Comparison of ENCODE assay signal across 8 cellular contexts in the genomic region with DNA sequence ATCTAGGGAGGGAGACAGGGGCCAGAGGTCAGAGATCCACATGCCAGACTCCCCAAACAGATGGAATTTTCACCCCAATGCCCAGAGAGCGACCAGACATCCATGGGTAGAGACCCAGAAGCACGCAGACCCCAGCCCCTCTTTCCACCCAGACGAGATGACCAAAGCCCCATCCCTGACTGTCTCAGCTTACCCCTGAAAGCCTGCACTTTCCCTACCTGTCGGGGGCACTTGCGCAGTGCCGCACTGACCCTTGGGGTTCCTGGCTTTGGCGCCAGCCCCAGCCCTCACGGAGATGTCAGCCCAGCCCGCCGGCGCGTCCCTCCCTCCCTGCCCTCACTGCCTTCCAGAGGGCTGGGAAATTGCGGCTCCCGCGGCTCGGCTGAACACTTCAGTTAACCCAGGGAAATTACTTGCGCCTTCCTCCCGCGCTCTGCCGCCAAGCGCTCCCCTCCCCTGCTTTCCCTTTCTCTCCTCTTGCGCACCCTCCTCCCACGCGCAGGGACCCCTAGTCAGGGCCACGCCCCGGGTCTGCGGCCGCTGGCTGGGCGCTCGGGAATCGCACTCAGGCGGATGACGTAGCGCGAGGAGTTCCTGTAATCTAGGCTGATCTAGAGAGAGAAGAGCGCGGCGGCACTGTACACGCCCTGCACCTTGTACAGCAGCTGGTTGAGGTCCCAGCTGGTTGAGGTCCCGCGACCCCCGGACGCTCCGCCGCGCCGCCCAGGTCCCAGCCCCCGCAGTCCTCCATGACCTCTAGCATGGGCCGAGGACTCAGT. TPM values are rescaled to one million over a fixed set of nuclear protein-coding genes. Genes with fewer than 3 reads are reported as not detected.
DNase-seq lines count a peak whose midpoint lies in the region; ATAC-seq and TF ChIP-seq lines count a peak whose summit lies in the region.

No MANE protein-coding gene starts in this region.

- peak; percentile 56 for ATAC-seq in activated naive CD8-positive, alpha-beta T cell treated with anti-CD3 and anti-CD28 coated beads, Interleukin-2, amount 50 U/mL, for 24 hours
- ATAC-seq in left colon (peak; percentile 68), HG03460 (IDR thresholded peaks at IDR 0.05; ENCODE audit: unreplicated experiment) (no peak)

- peaks cover 10% of the 10 kb centered on the region for H3K9me3 Mint-ChIP-seq in activated naive CD8-positive, alpha-beta T cell treated with anti-CD3 and anti-CD28 coated beads, Interleukin-2, amount 50 U/mL, for 24 hours

- H3K36me3 ChIP-seq in right atrium auricular region: no peaks in the 10 kb centered on the region
- H3K36me3 ChIP-seq in vagina: no peaks in the 10 kb centered on the region
- H3K36me3 ChIP-seq in Peyer's patch: no peaks in the 10 kb centered on the region

- no peak overlapping the region for H3K27ac ChIP-seq in right atrium auricular region
- H3K27ac ChIP-seq in vagina: no peak overlapping the region
- no peak overlapping the region for H3K27ac ChIP-seq in Peyer's patch

- H3K9me3 ChIP-seq in right atrium auricular region (peaks cover 0 to 11% of the 10 kb centered on the region in 2 donors), vagina (no peaks in the 10 kb centered on the region), Peyer's patch (peaks cover 0 to 2% (median 0%) of the 10 kb centered on the region in 4 donors)

- peak overlapping the region in 1 of 2 donors; percentile 40 for H3K4me3 ChIP-seq in right atrium auricular region
- H3K4me3 ChIP-seq in vagina: peak overlapping the region; percentile 5 to 35
- peak overlapping the region in 2 of 4 donors; percentile 30 to 34 for H3K4me3 ChIP-seq in Peyer's patch

- DNase-seq in cardiac septum (ENCODE audit: low spot score) (peak; percentile 61), right atrium auricular region (ENCODE audit: low spot score) (no peak), left colon (peak in 1 of 2 donors; percentile 51), vagina (ENCODE audit: extremely low spot score in 2 of 2) (no peak), Peyer's patch (no peak), GM19240 (ENCODE audit: insufficient read length, low spot score) (no peak)
- peak; percentile 48 for DNase-seq in activated naive CD8-positive, alpha-beta T cell treated with anti-CD3 and anti-CD28 coated beads, Interleukin-2, amount 50 U/mL, for 24 hours

- intact Hi-C loops in cardiac septum (cut with DNase I) (no loop called here), left colon (cut with DNase I, micrococcal nuclease) (no loop called here), vagina (cut with DNase I) (no loop called here)

- peaks cover 2% of the 10 kb centered on the region for H3K36me3 Mint-ChIP-seq in activated naive CD8-positive, alpha-beta T cell treated with anti-CD3 and anti-CD28 coated beads, Interleukin-2, amount 50 U/mL, for 24 hours (ENCODE audit: low read depth)

- peak overlapping the region; percentile 9 for H3K4me3 Mint-ChIP-seq in activated naive CD8-positive, alpha-beta T cell treated with anti-CD3 and anti-CD28 coated beads, Interleukin-2, amount 50 U/mL, for 24 hours

- TF ChIP-seq POLR2A in vagina (IDR thresholded peaks at IDR 0.05) (no peak), Peyer's patch (IDR thresholded peaks at IDR 0.05) (no peak)

- H3K27me3 Mint-ChIP-seq in activated naive CD8-positive, alpha-beta T cell treated with anti-CD3 and anti-CD28 coated beads, Interleukin-2, amount 50 U/mL, for 24 hours: peaks cover 43% of the 10 kb centered on the region

- peaks cover 0 to 26% of the 10 kb centered on the region in 2 donors for H3K27me3 ChIP-seq in right atrium auricular region
- H3K27me3 ChIP-seq in vagina: peaks cover 11% of the 10 kb centered on the region
- peaks cover 0 to 35% of the 10 kb centered on the region in 2 donors for H3K27me3 ChIP-seq in Peyer's patch

- H3K4me1 ChIP-seq in right atrium auricular region (peaks cover 0 to 30% of the 10 kb centered on the region in 2 donors), vagina (peaks cover 29% of the 10 kb centered on the region), Peyer's patch (peaks cover 0 to 25% (median 1%) of the 10 kb centered on the region in 4 donors)

- H3K27ac Mint-ChIP-seq in activated naive CD8-positive, alpha-beta T cell treated with anti-CD3 and anti-CD28 coated beads, Interleukin-2, amount 50 U/mL, for 24 hours: no peak overlapping the region

- H3K4me1 Mint-ChIP-seq in activated naive CD8-positive, alpha-beta T cell treated with anti-CD3 and anti-CD28 coated beads, Interleukin-2, amount 50 U/mL, for 24 hours: peaks cover 4% of the 10 kb centered on the region

- TF ChIP-seq CTCF in right atrium auricular region (IDR thresholded peaks at IDR 0.05) (no peak), vagina (IDR thresholded peaks at IDR 0.05) (no peak), Peyer's patch (IDR thresholded peaks at IDR 0.05) (no peak)

RNA-seq across cellular contexts. Expression of a gene that starts 12.0 kb away (rescaled TPM):
- total RNA-seq in cardiac septum: not detected
- not detected for total RNA-seq in right atrium auricular region
- total RNA-seq in left colon: 1 to 10 TPM in 1 of 2 donors, under 1 TPM in 1; 0.56 to 1.8 TPM
- total RNA-seq in vagina: not detected
- not detected for total RNA-seq in Peyer's patch

RNA-seq across cellular contexts. Expression of a gene that starts 37.3 kb away (rescaled TPM):
- not detected for total RNA-seq in cardiac septum
- not detected for total RNA-seq in right atrium auricular region
- total RNA-seq in left colon: 10 to 100 TPM; 15.9 to 21.1 TPM
- not detected for total RNA-seq in vagina
- total RNA-seq in Peyer's patch: 100 to 1,000 TPM in 3 of 4 donors, 10 to 100 TPM in 1; 22.3 to 473 (median 350) TPM

RNA-seq across cellular contexts. Expression of a gene that starts 40.1 kb away (rescaled TPM):
- total RNA-seq in cardiac septum (not detected), right atrium auricular region (not detected), left colon (under 1 TPM in 1 of 2 donors, not detected in 1; 0.15 TPM), vagina (not detected), Peyer's patch (not detected)

Comparison
In these comparisons a context has a peak if more than half of its experiments do, and no peak if none do; other contexts are left out.
1. DNase-seq: peak in cardiac septum (single experiment) and activated naive CD8-positive, alpha-beta T cell treated with anti-CD3 and anti-CD28 coated beads, Interleukin-2, amount 50 U/mL, for 24 hours (single experiment); none in right atrium auricular region (single experiment), vagina (0 of 2), Peyer's patch (0 of 3) and GM19240 (single experiment).
2. RNA of a gene that starts 37.3 kb away (total RNA-seq): 22.3 to 473 TPM in Peyer's patch and 15.9 to 21.1 TPM in left colon; not detected in cardiac septum (single experiment), not detected in right atrium auricular region and not detected in vagina (single experiment); every median in the first group is over 10 times any median in the second.